14 cellular contexts compared by ENCODE assay signal in genomic region chr10:71831646-71832552, GRCh38.
DNase-seq lines count a peak whose midpoint lies in the region; ATAC-seq lines count a peak whose summit lies in the region.
"Had no signal": no experiment of that assay in that cellular context is flagged by ENCODE, and none has a peak within 500 bp of the region (broad histone marks: within the 10 kb centered on the region; RNA-seq: fewer than 3 reads in every experiment).

No MANE protein-coding gene starts in this region.

- peak overlapping the region; percentile 45 for H3K27ac Mint-ChIP-seq in stimulated activated naive CD8-positive, alpha-beta T cell treated with anti-CD3 and anti-CD28 coated beads, Interleukin-15, Interleukin-2, amounts not matched to agents 100 ng/mL and 50 ng/mL, for 24 hours
- H3K27ac Mint-ChIP-seq: activated naive CD8-positive, alpha-beta T cell treated with anti-CD3 and anti-CD28 coated beads, Interleukin-2, amount 50 U/mL, for 24 hours had no signal

- no peaks in the 10 kb centered on the region for H3K27me3 Mint-ChIP-seq in stimulated activated naive CD8-positive, alpha-beta T cell treated with anti-CD3 and anti-CD28 coated beads, Interleukin-15, Interleukin-2, amounts not matched to agents 100 ng/mL and 50 ng/mL, for 24 hours
- H3K27me3 Mint-ChIP-seq: activated naive CD8-positive, alpha-beta T cell treated with anti-CD3 and anti-CD28 coated beads, Interleukin-2, amount 50 U/mL, for 24 hours had no signal

- ATAC-seq in stimulated activated naive CD8-positive, alpha-beta T cell treated with anti-CD3 and anti-CD28 coated beads, Interleukin-15, Interleukin-2, amounts not matched to agents 100 U/mL and 50 U/mL, for 24 hours = no peak
- ATAC-seq in GM21825 (IDR thresholded peaks at IDR 0.05; ENCODE audit: unreplicated experiment) = no peak
- ATAC-seq: activated naive CD8-positive, alpha-beta T cell treated with anti-CD3 and anti-CD28 coated beads, Interleukin-2, amount 50 U/mL, for 24 hours; sciatic nerve had no signal

- no peak overlapping the region for H3K4me3 Mint-ChIP-seq in stimulated activated naive CD8-positive, alpha-beta T cell treated with anti-CD3 and anti-CD28 coated beads, Interleukin-15, Interleukin-2, amounts not matched to agents 100 ng/mL and 50 ng/mL, for 24 hours
- H3K4me3 Mint-ChIP-seq: activated naive CD8-positive, alpha-beta T cell treated with anti-CD3 and anti-CD28 coated beads, Interleukin-2, amount 50 U/mL, for 24 hours had no signal

- H3K27ac ChIP-seq in caudate nucleus (ENCODE audit: low read depth, low read length) = peak overlapping the region; percentile 11
- H3K27ac ChIP-seq: VCaP had no signal

- peaks cover 36% of the 10 kb centered on the region for H3K36me3 Mint-ChIP-seq in stimulated activated naive CD8-positive, alpha-beta T cell treated with anti-CD3 and anti-CD28 coated beads, Interleukin-15, Interleukin-2, amounts not matched to agents 100 ng/mL and 50 ng/mL, for 24 hours (ENCODE audit: low read depth)

- peaks cover 37% of the 10 kb centered on the region for H3K4me1 Mint-ChIP-seq in stimulated activated naive CD8-positive, alpha-beta T cell treated with anti-CD3 and anti-CD28 coated beads, Interleukin-15, Interleukin-2, amounts not matched to agents 100 ng/mL and 50 ng/mL, for 24 hours (ENCODE audit: low read depth)

- no peaks in the 10 kb centered on the region for H3K9me3 Mint-ChIP-seq in stimulated activated naive CD8-positive, alpha-beta T cell treated with anti-CD3 and anti-CD28 coated beads, Interleukin-15, Interleukin-2, amounts not matched to agents 100 ng/mL and 50 ng/mL, for 24 hours
- H3K9me3 Mint-ChIP-seq: activated naive CD8-positive, alpha-beta T cell treated with anti-CD3 and anti-CD28 coated beads, Interleukin-2, amount 50 U/mL, for 24 hours had no signal

- DNase-seq in stimulated activated naive CD8-positive, alpha-beta T cell treated with anti-CD3 and anti-CD28 coated beads, Interleukin-15, Interleukin-2, amounts not matched to agents 100 U/mL and 50 U/mL, for 24 hours = no peak
- DNase-seq in caudate nucleus (lab: John Stamatoyannopoulos, UW) (peak in 15 of 61 donors; percentile 10 to 67 (median 30)), kidney tubule cell (ENCODE audit: low spot score) (peak; percentile 88), ecto neural progenitor cell (ENCODE audit: low spot score) (no peak), NCI-H146 (lab: John Stamatoyannopoulos, UW) (no peak)
- DNase-seq in activated CD4-positive, CD25-positive, alpha-beta regulatory T cell treated with anti-CD3 and anti-CD28 coated beads, Interleukin-2, amount 50 U/mL, for 72 hours = no peak
- DNase-seq: activated CD8-positive, alpha-beta memory T cell treated with anti-CD3 and anti-CD28 coated beads, Interleukin-2, amount 50 U/mL, for 48 hours; activated naive CD8-positive, alpha-beta T cell treated with anti-CD3 and anti-CD28 coated beads, Interleukin-2, amount 50 U/mL, for 24 hours; erythroblast; NCI-H1105 treated with DMSO at 0.1 percent for 48 hours had no signal
